Comparison of ENCODE assay signal across 26 cellular contexts in genomic region chr5:78570646-78571045, GRCh38.
"Had no signal": no experiment of that assay in that cellular context is flagged by ENCODE, and none has a peak within 500 bp of the region (broad histone marks: within the 10 kb centered on the region; RNA-seq: fewer than 3 reads in every experiment).

No MANE protein-coding gene starts in this region.

- H3K4me1 Mint-ChIP-seq: activated CD4-positive, alpha-beta T cell treated with anti-CD3 and anti-CD28 coated beads, Interleukin-2, amount 10 ng/mL, durations not matched to agents 7 days and 5 days had no signal

- H3K27ac ChIP-seq: Peyer's patch, SJSA1, VCaP had no signal

- H3K36me3 Mint-ChIP-seq: activated CD4-positive, alpha-beta memory T cell treated with anti-CD3 and anti-CD28 coated beads for 36 hours; activated naive CD4-positive, alpha-beta T cell treated with anti-CD3 and anti-CD28 coated beads, Interleukin-2, amount 50 U/mL, for 72 hours; T-cell had no signal

- H3K9me3 ChIP-seq: ascending aorta, body of pancreas, Peyer's patch, SJSA1 had no signal

- H3K9me3 Mint-ChIP-seq: activated CD4-positive, alpha-beta memory T cell treated with anti-CD3 and anti-CD28 coated beads for 36 hours; activated CD4-positive, alpha-beta T cell treated with anti-CD3 and anti-CD28 coated beads, Interleukin-2, amount 10 ng/mL, durations not matched to agents 7 days and 5 days; activated naive CD4-positive, alpha-beta T cell treated with anti-CD3 and anti-CD28 coated beads, Interleukin-2, amount 50 U/mL, for 72 hours; activated naive CD8-positive, alpha-beta T cell treated with anti-CD3 and anti-CD28 coated beads, Interleukin-2, amount 50 U/mL, for 24 hours; activated T-cell treated with anti-CD3 and anti-CD28 coated beads, Interleukin-2, amount 50 U/mL, for 4 hours; T-cell had no signal

- DNase-seq: activated CD4-positive, alpha-beta memory T cell treated with anti-CD3 and anti-CD28 coated beads for 36 hours; activated CD4-positive, alpha-beta T cell treated with anti-CD3 and anti-CD28 coated beads, Interleukin-2, amount 10 ng/mL, durations not matched to agents 7 days and 5 days; activated CD4-positive, CD25-positive, alpha-beta regulatory T cell; activated CD8-positive, alpha-beta memory T cell treated with anti-CD3 and anti-CD28 coated beads for 24 hours; activated effector memory CD4-positive, alpha-beta T cell treated with anti-CD3 and anti-CD28 coated beads, Interleukin-2, amount 50 U/mL, for 16 hours; activated naive CD4-positive, alpha-beta T cell treated with Interleukin-2 at 50 U/mL for 16 hours; activated naive CD8-positive, alpha-beta T cell treated with anti-CD3 and anti-CD28 coated beads, Interleukin-2, amount 50 U/mL, for 24 hours; activated T-cell treated with anti-CD3 and anti-CD28 coated beads, Interleukin-2, amount 50 U/mL, for 4 hours; amniotic stem cell; body of pancreas; MM.1S; NCI-H1105; NCI-H1436 treated with DMSO at 0.1 percent for 48 hours; NCI-H187; NCI-H2081; NCI-H2171 treated with DMSO at 0.1 percent for 48 hours; NCI-H226; NCI-H69; NK-92 treated with Interleukin-12 subunit alpha and Interleukin-12 subunit beta, amount 100 ng/mL, for 24 hours; Peyer's patch; SHP77; T-cell had no signal

- H3K27ac Mint-ChIP-seq: activated CD4-positive, alpha-beta memory T cell treated with anti-CD3 and anti-CD28 coated beads for 36 hours; activated CD4-positive, alpha-beta T cell treated with anti-CD3 and anti-CD28 coated beads, Interleukin-2, amount 10 ng/mL, durations not matched to agents 7 days and 5 days; activated naive CD4-positive, alpha-beta T cell treated with anti-CD3 and anti-CD28 coated beads, Interleukin-2, amount 50 U/mL, for 72 hours; activated naive CD8-positive, alpha-beta T cell treated with anti-CD3 and anti-CD28 coated beads, Interleukin-2, amount 50 U/mL, for 24 hours; T-cell had no signal

- ATAC-seq: activated naive CD4-positive, alpha-beta T cell treated with anti-CD3 and anti-CD28 coated beads, Interleukin-2, amount 50 U/mL, for 72 hours; activated naive CD8-positive, alpha-beta T cell treated with anti-CD3 and anti-CD28 coated beads, Interleukin-2, amount 50 U/mL, for 24 hours; activated T-cell treated with anti-CD3 and anti-CD28 coated beads, Interleukin-2, amount 50 U/mL, for 4 hours; body of pancreas; T-cell had no signal

- H3K4me3 Mint-ChIP-seq: activated CD4-positive, alpha-beta memory T cell treated with anti-CD3 and anti-CD28 coated beads for 36 hours; activated CD4-positive, alpha-beta T cell treated with anti-CD3 and anti-CD28 coated beads, Interleukin-2, amount 10 ng/mL, durations not matched to agents 7 days and 5 days; activated naive CD8-positive, alpha-beta T cell treated with anti-CD3 and anti-CD28 coated beads, Interleukin-2, amount 50 U/mL, for 24 hours; activated T-cell treated with anti-CD3 and anti-CD28 coated beads, Interleukin-2, amount 50 U/mL, for 4 hours; T-cell had no signal

- H3K4me3 ChIP-seq: ascending aorta, body of pancreas, Peyer's patch, SJSA1 had no signal
